ENCODE assay signal across 1 cellular context in the genomic region with DNA sequence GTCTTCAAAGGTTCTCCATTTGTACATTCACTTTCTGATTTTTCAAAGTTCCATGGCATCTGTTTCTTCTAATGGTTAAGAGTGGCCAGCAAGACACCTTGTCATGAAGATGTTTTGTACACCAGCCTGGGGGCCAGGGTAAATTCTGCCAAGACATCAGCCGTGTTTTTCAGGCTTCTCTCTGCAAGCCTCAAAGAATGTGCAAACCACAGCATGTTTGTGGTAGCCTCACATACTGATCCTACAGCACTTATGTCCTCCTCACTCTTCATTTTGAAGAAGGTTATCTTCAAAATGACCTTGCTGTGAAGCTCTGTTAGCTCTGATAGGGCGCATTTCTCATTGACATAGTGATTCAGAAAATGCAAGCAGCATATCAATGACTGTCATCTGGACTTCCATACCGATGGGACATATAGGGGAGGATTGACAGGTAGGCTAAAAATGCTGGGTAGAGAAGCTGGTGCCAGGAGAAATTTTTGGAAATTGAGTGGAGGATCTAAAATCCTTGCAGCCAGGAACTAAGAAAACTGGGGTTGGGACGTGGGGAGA.
TF ChIP-seq lines count a peak whose summit lies in the region.

No MANE protein-coding gene starts in this region.

TF ChIP-seq in IMR-90, 13 proteins besides CTCF, POLR2A, EP300 and RAD21:
- TF ChIP-seq RFX5 (IDR thresholded peaks at IDR 0.05; ENCODE audit: low read depth, low read length) (no peak), BHLHE40 (IDR thresholded peaks at IDR 0.05; ENCODE audit: low read depth, low read length) (no peak), CEBPB (IDR thresholded peaks at IDR 0.05; ENCODE audit: low read depth, low read length) (no peak), MAZ (IDR thresholded peaks at IDR 0.05; ENCODE audit: borderline replicate concordance, low read depth, low read length) (no peak), MAFK (IDR thresholded peaks at IDR 0.05; ENCODE audit: low read depth, low read length) (no peak)
TF ChIP-seq in IMR-90: peak in this region for 0.
